Comparison of ENCODE assay signal across 8 cellular contexts in genomic region chr17:17890773-17891759, GRCh38. TPM values are rescaled to one million over a fixed set of nuclear protein-coding genes. Genes with fewer than 3 reads are reported as not detected.
DNase-seq lines count a peak whose midpoint lies in the region; ATAC-seq and TF ChIP-seq lines count a peak whose summit lies in the region.

No MANE protein-coding gene starts in this region.

- H3K4me3 ChIP-seq in IMR-90 (ENCODE audit: insufficient read depth, low read depth, low read length) (no peak overlapping the region), astrocyte of the spinal cord (ENCODE audit: low read depth, low read length) (no peak overlapping the region)

- WGBS in IMR-90 (ENCODE audit: extremely low coverage in 2 of 2, insufficient read length in 1 of 2), 2 experiments = 100% methylated on average over 5 of the region's 5 CpGs; no CpG with 5 or more reads in 1 of the 2 experiments

- H3K14ac ChIP-seq in IMR-90 (replicated peaks; ENCODE audit: low read depth, low read length) = no peak overlapping the region

- H3K27me3 ChIP-seq in IMR-90 (ENCODE audit: control insufficient read depth, insufficient read depth, low read length) = no peaks in the 10 kb centered on the region

- H3K9me3 ChIP-seq in IMR-90 (ENCODE audit: control insufficient read depth, insufficient read depth, low read length) = no peaks in the 10 kb centered on the region

- no peak overlapping the region for H4K91ac ChIP-seq in IMR-90 (ENCODE audit: insufficient read depth, low read depth, low read length)

- peak; percentile 94 for TF ChIP-seq RAD21 in IMR-90 (IDR thresholded peaks at IDR 0.05; ENCODE audit: low read length)

- intact Hi-C loops in IMR-90 (cut with micrococcal nuclease) = loop anchor here (1.0 kb wide), 2 partner anchors 81 to 142 kb away; partner anchors contain the start of genes DRC3 and TOM1L2

- peak; percentile 95 for ATAC-seq in IMR-90 (ENCODE audit: low read depth)
- ATAC-seq in HG02981 (IDR thresholded peaks at IDR 0.05; ENCODE audit: unreplicated experiment) = no peak

- peak overlapping the region; percentile 16 for H2AFZ ChIP-seq in IMR-90 (replicated peaks; ENCODE audit: low read length, poor library complexity)

- no peak overlapping the region for H2BK20ac ChIP-seq in IMR-90 (ENCODE audit: low read depth, low read length)

- no peak overlapping the region for H2BK5ac ChIP-seq in IMR-90 (ENCODE audit: low read depth, low read length, poor library complexity, severe bottlenecking)

- BruUV-seq in IMR-90 (replicated peaks; lab: Mats Ljungman, UMichigan) = no TSS peak

- peaks cover 28% of the 10 kb centered on the region for H3K36me3 ChIP-seq in IMR-90 (ENCODE audit: control insufficient read depth, insufficient read depth, low read length)

- H4K8ac ChIP-seq in IMR-90 (ENCODE audit: low read depth in 2 of 2, low read length in 2 of 2) = no peak overlapping the region

- TF ChIP-seq CTCF in IMR-90 (conservative IDR thresholded peaks at IDR 0.05; ENCODE audit: low read depth, low read length) = peak; percentile 83
- peak; percentile 88 for TF ChIP-seq CTCF in astrocyte of the spinal cord (IDR thresholded peaks at IDR 0.05; ENCODE audit: low read depth, low read length)

- H3K27ac ChIP-seq in IMR-90 (ENCODE audit: insufficient read depth, low read length) = no peak overlapping the region

- POLR2A ChIA-PET in IMR-90 (lab: Charles Lee; ENCODE audit: unreplicated experiment) = no interaction called here

- H2BK120ac ChIP-seq in IMR-90 (ENCODE audit: low read depth, low read length) = no peak overlapping the region

- peak; percentile 76 for DNase-seq in DMS53 (lab: John Stamatoyannopoulos, UW)
- DNase-seq in IMR-90 = peak; percentile 72
- peak; percentile 68 for DNase-seq in SW480 (ENCODE audit: low spot score)
- peak; percentile 69 for DNase-seq in astrocyte of the spinal cord (ENCODE audit: low read depth, low spot score)
- peak; percentile 92 for DNase-seq in islet precursor cell
- DNase-seq in stimulated activated CD4-positive, alpha-beta T cell treated with anti-CD3 and anti-CD28 coated beads, TNF-alpha, amount 100 ng/mL, for 24 hours (ENCODE audit: low read depth in 3 of 3) = peak in 2 of 3 experiments; percentile 11 to 36
- DNase-seq in ureter (ENCODE audit: low spot score) = no peak

- H3K56ac ChIP-seq in IMR-90 (ENCODE audit: extremely low read depth, insufficient read depth, low read length) = no peak overlapping the region

- H2BK15ac ChIP-seq in IMR-90 (ENCODE audit: low read depth, low read length) = no peak overlapping the region

- 0 out of 2 replicates have a peak, but pooled peaks cover 5% of the 10 kb centered on the region for H4K20me1 ChIP-seq in IMR-90 (ENCODE audit: insufficient read depth, low read length)

- CTCF ChIA-PET in IMR-90 (lab: Yijun Ruan, JAX) = interaction anchor here (0.5 to 1.4 kb wide), 11 partner anchors 10 to 214 kb away, joined by 3 to 15 read pairs (median 3); no protein-coding TSS in a partner anchor

- peaks cover 4% of the 10 kb centered on the region; the same call in 1 of the 2 replicates for H3K4me1 ChIP-seq in IMR-90 (ENCODE audit: control insufficient read depth, insufficient read depth, low read length)

- no peak overlapping the region for H3K4me2 ChIP-seq in IMR-90 (ENCODE audit: low read depth, low read length)

- peaks cover 7% of the 10 kb centered on the region for H3K9me1 ChIP-seq in IMR-90 (ENCODE audit: insufficient read depth, low read length)

- H2AK5ac ChIP-seq in IMR-90 (ENCODE audit: low read depth, low read length) = no peak overlapping the region

- no peak overlapping the region for H3K18ac ChIP-seq in IMR-90 (ENCODE audit: low read depth, low read length)

- H3K79me1 ChIP-seq in IMR-90 (ENCODE audit: low read depth in 1 of 2, low read length in 2 of 2) = peaks cover 0 to 8% of the 10 kb centered on the region in 2 experiments; a peak in 2 of 4 replicates

- H3K23ac ChIP-seq in IMR-90 (ENCODE audit: low read depth, low read length) = no peak overlapping the region

- in situ Hi-C loops in IMR-90 (cut with MboI; ENCODE audit: low sequenced_read_pairs) (loop anchor here (5.0 to 25.0 kb wide), 2 partner anchors 141 to 529 kb away; no protein-coding TSS in a partner anchor), astrocyte of the spinal cord (cut with HindIII; ENCODE audit: low sequenced_read_pairs) (no loop called here)

- H2AK9ac ChIP-seq in IMR-90 (replicated peaks; ENCODE audit: low read depth, low read length, poor library complexity) = no peak overlapping the region

- dilution Hi-C loops in IMR-90 (cut with HindIII; ENCODE audit: low sequenced_read_pairs, unreplicated experiment) = no loop called here

- H4K5ac ChIP-seq in IMR-90 (ENCODE audit: low read depth, low read length) = no peak overlapping the region

- H3K4ac ChIP-seq in IMR-90 (ENCODE audit: low read depth, low read length) = no peak overlapping the region

- TF ChIP-seq POLR2A in IMR-90 (IDR thresholded peaks at IDR 0.05; ENCODE audit: low read depth, low read length) = no peak

- H3K9ac ChIP-seq in IMR-90 (ENCODE audit: low read depth, low read length) = no peak overlapping the region

TF ChIP-seq in IMR-90, 13 proteins besides CTCF, POLR2A, EP300 and RAD21:
- TF ChIP-seq MAFK (IDR thresholded peaks at IDR 0.05; ENCODE audit: low read depth, low read length) (no peak), BHLHE40 (IDR thresholded peaks at IDR 0.05; ENCODE audit: low read depth, low read length) (no peak), SMC3 (IDR thresholded peaks at IDR 0.05; ENCODE audit: low read depth, low read length) (peak; percentile 96)

RNA-seq across cellular contexts. Expression of gene SREBF1, which starts 54.3 kb away (rescaled TPM):
- 3.3 and 3.4 TPM in 2 replicates for total RNA-seq in IMR-90 (2012; rRNA removed)
- polyA plus RNA-seq in IMR-90 (2012; rRNA removed) = 20.4 and 22.3 TPM in 2 replicates
- 16.2 and 23.6 TPM in 2 replicates for polyA plus RNA-seq in IMR-90 (2012; cell fraction: cytosol; rRNA removed)
- 82.8 and 188 TPM in 2 replicates for polyA plus RNA-seq in IMR-90 (2012; cell fraction: nucleus; rRNA removed; ENCODE audit: low replicate concordance)
- total RNA-seq in ureter = 127 TPM

Comparison
In these comparisons a context has a peak if more than half of its experiments do, and no peak if none do; other contexts are left out.
1. RNA of gene SREBF1, which starts 54.3 kb away (total RNA-seq): 127 TPM in ureter (single experiment); 3.3 to 3.4 TPM in IMR-90; every median in the first group is over 10 times any median in the second.